ENCODE assay signal across 1 cellular context in genomic region chr14:30610719-30611388, GRCh38.
A peak's percentile ranks its signal among the peaks of the same experiment; 100 is the strongest.
TF ChIP-seq lines count a peak whose summit lies in the region.

No MANE protein-coding gene starts in this region.

TF ChIP-seq in K562, 482 proteins besides CTCF, POLR2A, EP300 and RAD21 (continued from another document):
- TF ChIP-seq MAX (CRISPR knock-in tag; IDR thresholded peaks at IDR 0.05) (no peak), ZKSCAN3 (CRISPR knock-in tag; IDR thresholded peaks at IDR 0.05) (no peak), ZNF212 (CRISPR knock-in tag; IDR thresholded peaks at IDR 0.05) (no peak), NCOR1 (IDR thresholded peaks at IDR 0.05) (no peak), MYC (IDR thresholded peaks at IDR 0.05; ENCODE audit: low read depth, low read length) (0 out of 2 replicates have a peak, but pooled peaks have one; percentile 21), MYC (CRISPR knock-in tag; IDR thresholded peaks at IDR 0.05; ENCODE audit: borderline replicate concordance, low read depth) (no peak), CEBPG (CRISPR knock-in tag; IDR thresholded peaks at IDR 0.05) (peak; percentile 86), CEBPG (tag; conservative IDR thresholded peaks at IDR 0.05 in 1 of 2, IDR thresholded peaks at IDR 0.05 in 1 of 2) (peak; percentile 66 to 85), NR1H2 (CRISPR knock-in tag; IDR thresholded peaks at IDR 0.05) (no peak), SPI1 (IDR thresholded peaks at IDR 0.05; ENCODE audit: borderline replicate concordance, low read depth, low read length) (peak; percentile 26; the same call in 1 of the 2 replicates), NFIC (IDR thresholded peaks at IDR 0.05) (peak; percentile 96), ZNF444 (CRISPR knock-in tag; IDR thresholded peaks at IDR 0.05) (no peak), ZNF347 (CRISPR knock-in tag; IDR thresholded peaks at IDR 0.05; ENCODE audit: low read depth) (no peak), ZBTB40 (IDR thresholded peaks at IDR 0.05) (no peak), ZBTB40 (CRISPR knock-in tag; IDR thresholded peaks at IDR 0.05) (no peak), LCOR (CRISPR knock-in tag; IDR thresholded peaks at IDR 0.05) (no peak), ATF7 (IDR thresholded peaks at IDR 0.05) (0 out of 2 replicates have a peak, but pooled peaks have one; percentile 33), IRF2 (CRISPR knock-in tag; IDR thresholded peaks at IDR 0.05) (no peak), TEAD1 (CRISPR knock-in tag; IDR thresholded peaks at IDR 0.05) (no peak), NFIX (CRISPR knock-in tag; IDR thresholded peaks at IDR 0.05; ENCODE audit: low read depth) (peak; percentile 42; the same call in 1 of the 2 replicates)
- TF ChIP-seq, protein P1, sequence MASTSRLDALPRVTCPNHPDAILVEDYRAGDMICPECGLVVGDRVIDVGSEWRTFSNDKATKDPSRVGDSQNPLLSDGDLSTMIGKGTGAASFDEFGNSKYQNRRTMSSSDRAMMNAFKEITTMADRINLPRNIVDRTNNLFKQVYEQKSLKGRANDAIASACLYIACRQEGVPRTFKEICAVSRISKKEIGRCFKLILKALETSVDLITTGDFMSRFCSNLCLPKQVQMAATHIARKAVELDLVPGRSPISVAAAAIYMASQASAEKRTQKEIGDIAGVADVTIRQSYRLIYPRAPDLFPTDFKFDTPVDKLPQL (IDR thresholded peaks at IDR 0.05; ENCODE audit: extremely low read depth, insufficient read length): no peak
- TF ChIP-seq, protein P2, sequence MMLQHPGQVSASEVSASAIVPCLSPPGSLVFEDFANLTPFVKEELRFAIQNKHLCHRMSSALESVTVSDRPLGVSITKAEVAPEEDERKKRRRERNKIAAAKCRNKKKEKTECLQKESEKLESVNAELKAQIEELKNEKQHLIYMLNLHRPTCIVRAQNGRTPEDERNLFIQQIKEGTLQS (IDR thresholded peaks at IDR 0.05): peak; percentile 65
- TF ChIP-seq, protein P2 (CRISPR knock-in tag; conservative IDR thresholded peaks at IDR 0.05): no peak
